16 cellular contexts compared by ENCODE assay signal in genomic region chr22:24507742-24508141, GRCh38. TPM values are rescaled to one million over a fixed set of nuclear protein-coding genes. Genes with fewer than 3 reads are reported as not detected.
DNase-seq lines count a peak whose midpoint lies in the region; ATAC-seq and TF ChIP-seq lines count a peak whose summit lies in the region.
"Had no signal": no experiment of that assay in that cellular context is flagged by ENCODE, and none has a peak within 500 bp of the region (broad histone marks: within the 10 kb centered on the region; RNA-seq: fewer than 3 reads in every experiment).

No MANE protein-coding gene starts in this region.

- H3K27ac ChIP-seq in iPS DF 6.9 (ENCODE audit: low read length) (no peak overlapping the region), upper lobe of right lung (peak overlapping the region; percentile 63)
- H3K27ac ChIP-seq: parathyroid adenoma, testis had no signal

- no peak for ATAC-seq in upper lobe of right lung
- ATAC-seq in HG02970 (IDR thresholded peaks at IDR 0.05; ENCODE audit: low FRiP score, unreplicated experiment) = no peak
- ATAC-seq: HCT116 had no signal

- no peaks in the 10 kb centered on the region for H3K9me3 ChIP-seq in iPS DF 6.9 (ENCODE audit: control insufficient read depth, insufficient read depth, low read length)
- H3K9me3 ChIP-seq in upper lobe of right lung = no peaks in the 10 kb centered on the region
- H3K9me3 ChIP-seq: MG63, SK-N-SH, testis had no signal

- DNase-seq in NCI-H510A treated with DMSO at 0.1 percent for 48 hours (lab: John Stamatoyannopoulos, UW) = peak; percentile 29
- no peak for DNase-seq in NCI-H510A (lab: John Stamatoyannopoulos, UW)
- DNase-seq in iPS DF 6.9 (ENCODE audit: low read depth, low spot score) = peak; percentile 73
- no peak for DNase-seq in upper lobe of right lung
- no peak for DNase-seq in hypothalamus (lab: John Stamatoyannopoulos, UW)
- DNase-seq: activated naive CD4-positive, alpha-beta T cell; immature natural killer cell; MG63; NCI-H2171; SK-N-SH; testis had no signal

- TF ChIP-seq CTCF in upper lobe of right lung (IDR thresholded peaks at IDR 0.05) = no peak

- H3K4me1 ChIP-seq in iPS DF 6.9 (ENCODE audit: control insufficient read depth, insufficient read depth, low read length) = peaks cover 3% of the 10 kb centered on the region; the same call in 1 of the 2 replicates
- H3K4me1 ChIP-seq in upper lobe of right lung = peaks cover 50% of the 10 kb centered on the region

- no CpG with 5 or more reads among the region's 8 CpGs for WGBS in iPS DF 6.9 (ENCODE audit: insufficient coverage, insufficient read length)

- intact Hi-C loops in upper lobe of right lung (cut with DNase I) = no loop called here

- H3K4me3 ChIP-seq in iPS DF 6.9 (ENCODE audit: low read length) = no peak overlapping the region
- H3K4me3 ChIP-seq in upper lobe of right lung = no peak overlapping the region
- H3K4me3 ChIP-seq: MG63, testis had no signal

- H3K36me3 ChIP-seq in iPS DF 6.9 (ENCODE audit: control insufficient read depth, insufficient read depth, low read length) (no peaks in the 10 kb centered on the region), upper lobe of right lung (no peaks in the 10 kb centered on the region)
- H3K36me3 ChIP-seq: MG63 had no signal

- H3K27me3 ChIP-seq in iPS DF 6.9 (ENCODE audit: control insufficient read depth, insufficient read depth, low read length) = no peaks in the 10 kb centered on the region
- H3K27me3 ChIP-seq in upper lobe of right lung = no peaks in the 10 kb centered on the region
- H3K27me3 ChIP-seq: MG63, testis had no signal

RNA-seq across cellular contexts. Expression of gene UPB1, which starts 12.6 kb away (rescaled TPM):
- total RNA-seq in upper lobe of right lung = 1.5 TPM
- total RNA-seq: A172, dermis microvascular lymphatic vessel endothelial cell had no signal

RNA-seq across cellular contexts. Expression of gene GUCD1, which starts 47.2 kb away (rescaled TPM):
- 148 TPM for total RNA-seq in upper lobe of right lung

RNA-seq across cellular contexts. Expression of gene SNRPD3, which starts 48.1 kb away (rescaled TPM):
- 64.5 TPM for total RNA-seq in upper lobe of right lung

Comparison
In these comparisons a context has a peak if more than half of its experiments do, and no peak if none do; other contexts are left out.
1. DNase-seq: peak in NCI-H510A treated with DMSO at 0.1 percent for 48 hours (single experiment) and iPS DF 6.9 (single experiment); none in NCI-H510A (single experiment), upper lobe of right lung (single experiment) and hypothalamus (0 of 51).